Comparison of ENCODE assay signal across 11 cellular contexts in the genomic region with DNA sequence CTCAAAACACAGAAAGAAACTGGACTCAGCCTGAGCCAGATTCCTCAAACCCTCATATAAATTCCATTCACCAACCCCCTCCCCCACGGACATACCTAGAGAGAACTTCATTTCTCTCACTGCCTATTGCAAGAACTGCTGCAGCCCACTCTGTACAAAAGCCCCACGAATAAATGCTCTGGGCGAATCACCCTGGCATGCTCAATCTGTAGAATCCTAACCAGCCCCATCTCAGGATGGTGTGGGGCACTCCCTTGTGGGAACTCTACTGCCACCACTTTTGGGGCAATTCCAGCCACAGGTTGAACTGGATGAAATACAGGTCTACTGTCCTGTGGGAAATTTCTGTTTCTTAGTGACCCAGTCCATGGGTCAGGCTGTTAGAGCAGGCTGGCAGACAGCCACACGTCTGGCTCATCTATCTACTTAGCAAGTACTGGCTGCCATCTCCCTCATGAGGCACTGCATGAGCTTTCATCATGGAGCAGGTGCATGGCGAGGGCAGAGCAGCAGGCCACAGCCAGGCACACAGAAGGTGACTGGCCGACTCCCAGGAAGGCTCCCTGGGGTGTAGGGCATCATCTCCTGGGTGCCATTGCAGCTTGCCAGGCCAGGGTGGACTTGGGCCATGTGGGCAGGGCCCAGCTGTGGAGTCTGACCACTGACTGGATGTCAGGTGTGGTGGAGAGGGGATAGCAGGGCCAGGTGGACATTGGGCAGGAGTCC. TPM values are rescaled to one million over a fixed set of nuclear protein-coding genes. Genes with fewer than 3 reads are reported as not detected.
DNase-seq lines count a peak whose midpoint lies in the region; ATAC-seq and TF ChIP-seq lines count a peak whose summit lies in the region.
"Had no signal": no experiment of that assay in that cellular context is flagged by ENCODE, and none has a peak within 500 bp of the region (broad histone marks: within the 10 kb centered on the region; RNA-seq: fewer than 3 reads in every experiment).

No MANE protein-coding gene starts in this region.

- CTCF ChIA-PET in activated CD8-positive, alpha-beta memory T cell treated with anti-CD3 and anti-CD28 coated beads, Interleukin-2, amount 10 ng/mL, durations not matched to agents 7 days and 5 days (lab: Charles Lee): no interaction called here

- H3K4me3 ChIP-seq in NT2/D1 (ENCODE audit: insufficient read length, low read depth): no peak overlapping the region

- no peak for DNase-seq in activated CD8-positive, alpha-beta memory T cell treated with anti-CD3 and anti-CD28 coated beads, Interleukin-2, amount 10 ng/mL, durations not matched to agents 7 days and 5 days
- DNase-seq in activated CD8-positive, alpha-beta memory T cell treated with anti-CD3 and anti-CD28 coated beads, Interleukin-2, amount 50 U/mL, for 48 hours: no peak
- DNase-seq in NT2/D1 (ENCODE audit: low read depth, low spot score): no peak
- DNase-seq in erythroblast (lab: John Stamatoyannopoulos, UW): no peak
- DNase-seq in stimulated activated naive CD8-positive, alpha-beta T cell treated with anti-CD3 and anti-CD28 coated beads, Interleukin-15, Interleukin-2, amounts not matched to agents 100 U/mL and 50 U/mL, for 24 hours: peak; percentile 4
- DNase-seq in activated gamma-delta T cell treated with Interleukin-2 at 50 U/mL for 16 hours: no peak
- DNase-seq in epidermal melanocyte (ENCODE audit: insufficient read length, low spot score): no peak
- DNase-seq: NCI-H2171, T1000 had no signal

- peak; percentile 39 for TF ChIP-seq POLR2A in erythroblast (IDR thresholded peaks at IDR 0.05; ENCODE audit: low read length)

- peaks cover 12% of the 10 kb centered on the region for H3K4me1 ChIP-seq in NT2/D1 (ENCODE audit: insufficient read depth, insufficient read length)

- peak overlapping the region; percentile 97 for H3K9ac ChIP-seq in NT2/D1 (ENCODE audit: insufficient read length, low read depth)

- no peaks in the 10 kb centered on the region for H3K27me3 Mint-ChIP-seq in activated CD8-positive, alpha-beta memory T cell treated with anti-CD3 and anti-CD28 coated beads, Interleukin-2, amount 10 ng/mL, durations not matched to agents 7 days and 5 days

- peak overlapping the region; percentile 95 for H3K4me3 Mint-ChIP-seq in activated CD8-positive, alpha-beta memory T cell treated with anti-CD3 and anti-CD28 coated beads, Interleukin-2, amount 10 ng/mL, durations not matched to agents 7 days and 5 days

- no peaks in the 10 kb centered on the region for H3K9me3 Mint-ChIP-seq in activated CD8-positive, alpha-beta memory T cell treated with anti-CD3 and anti-CD28 coated beads, Interleukin-2, amount 10 ng/mL, durations not matched to agents 7 days and 5 days (ENCODE audit: low read depth)

- H3K27me3 ChIP-seq in NT2/D1 (ENCODE audit: insufficient read depth, insufficient read length): peaks cover 2% of the 10 kb centered on the region

- peaks cover 38% of the 10 kb centered on the region for H3K4me1 Mint-ChIP-seq in activated CD8-positive, alpha-beta memory T cell treated with anti-CD3 and anti-CD28 coated beads, Interleukin-2, amount 10 ng/mL, durations not matched to agents 7 days and 5 days

- no peaks in the 10 kb centered on the region for H3K9me3 ChIP-seq in NT2/D1 (ENCODE audit: insufficient read depth, low read length)

- peaks cover 57% of the 10 kb centered on the region for H3K36me3 ChIP-seq in NT2/D1 (ENCODE audit: insufficient read depth, insufficient read length, low read length)

- H3K36me3 Mint-ChIP-seq in activated CD8-positive, alpha-beta memory T cell treated with anti-CD3 and anti-CD28 coated beads, Interleukin-2, amount 10 ng/mL, durations not matched to agents 7 days and 5 days: peaks cover 4% of the 10 kb centered on the region

- peak overlapping the region; percentile 55 for H3K27ac Mint-ChIP-seq in activated CD8-positive, alpha-beta memory T cell treated with anti-CD3 and anti-CD28 coated beads, Interleukin-2, amount 10 ng/mL, durations not matched to agents 7 days and 5 days

- ATAC-seq in activated CD8-positive, alpha-beta memory T cell treated with anti-CD3 and anti-CD28 coated beads, Interleukin-2, amount 10 ng/mL, durations not matched to agents 7 days and 5 days: no peak
- ATAC-seq in stimulated activated naive CD8-positive, alpha-beta T cell treated with anti-CD3 and anti-CD28 coated beads, Interleukin-15, Interleukin-2, amounts not matched to agents 100 U/mL and 50 U/mL, for 24 hours: no peak
- no peak for ATAC-seq in HG03045 (IDR thresholded peaks at IDR 0.05; ENCODE audit: unreplicated experiment)
- ATAC-seq: right cardiac atrium had no signal

RNA-seq across cellular contexts. Expression of a gene that starts 1.6 kb away (rescaled TPM):
- total RNA-seq in activated CD8-positive, alpha-beta memory T cell treated with anti-CD3 and anti-CD28 coated beads, Interleukin-2, amount 10 ng/mL, durations not matched to agents 7 days and 5 days: 10 to 100 TPM; 24.1 to 27.0 TPM

RNA-seq across cellular contexts. Expression of a gene that starts 4.4 kb away (rescaled TPM):
- 10 to 100 TPM; 51.9 to 56.4 TPM for total RNA-seq in activated CD8-positive, alpha-beta memory T cell treated with anti-CD3 and anti-CD28 coated beads, Interleukin-2, amount 10 ng/mL, durations not matched to agents 7 days and 5 days

RNA-seq across cellular contexts. Expression of a gene that starts 22.2 kb away (rescaled TPM):
- 100 to 1,000 TPM; 313 to 344 TPM for total RNA-seq in activated CD8-positive, alpha-beta memory T cell treated with anti-CD3 and anti-CD28 coated beads, Interleukin-2, amount 10 ng/mL, durations not matched to agents 7 days and 5 days

RNA-seq across cellular contexts. Expression of a gene that starts 35.4 kb away (rescaled TPM):
- 100 to 1,000 TPM; 262 to 325 TPM for total RNA-seq in activated CD8-positive, alpha-beta memory T cell treated with anti-CD3 and anti-CD28 coated beads, Interleukin-2, amount 10 ng/mL, durations not matched to agents 7 days and 5 days

RNA-seq across cellular contexts. Expression of a gene that starts 45.0 kb away (rescaled TPM):
- 1 to 10 TPM; 1.1 to 1.8 TPM for total RNA-seq in activated CD8-positive, alpha-beta memory T cell treated with anti-CD3 and anti-CD28 coated beads, Interleukin-2, amount 10 ng/mL, durations not matched to agents 7 days and 5 days
